Comparison of ENCODE assay signal across 8 cellular contexts in the genomic region with DNA sequence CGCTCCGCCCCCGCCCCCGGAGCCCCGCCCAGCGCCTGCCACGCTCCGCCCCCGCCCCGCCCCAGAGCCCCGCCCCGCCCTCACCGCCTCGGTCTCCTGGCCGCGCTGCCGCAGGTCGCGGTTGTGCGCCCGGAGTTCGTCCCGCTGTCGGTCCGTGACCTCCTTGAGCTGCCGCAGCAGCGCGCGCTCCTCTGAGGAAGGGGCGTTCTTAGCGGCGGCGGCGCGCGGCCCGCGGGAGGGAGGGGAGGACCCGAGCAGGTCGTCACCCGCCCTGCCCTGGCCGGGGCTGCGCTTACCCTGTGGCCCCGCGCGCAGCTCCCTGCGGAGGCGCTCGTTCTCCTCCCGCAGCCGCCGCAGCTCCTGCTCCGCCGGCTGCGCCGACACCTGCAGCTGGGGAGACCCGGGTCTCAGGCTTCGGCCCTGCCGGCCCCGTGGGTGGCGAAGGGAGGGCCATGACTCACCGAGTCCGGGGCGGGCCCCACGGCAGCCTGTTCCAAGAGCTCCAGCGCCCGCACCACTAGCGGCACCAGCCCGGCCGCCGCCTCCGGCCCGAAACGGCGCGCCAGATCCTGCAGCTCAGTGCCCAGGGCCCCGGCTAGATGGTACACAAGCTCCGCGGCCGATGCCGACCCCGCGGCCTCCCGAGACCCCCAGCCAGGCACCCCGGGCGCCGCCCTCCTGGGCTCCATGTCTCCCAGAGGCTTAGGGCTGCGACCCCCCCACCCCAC. TPM values are rescaled to one million over a fixed set of nuclear protein-coding genes. Genes with fewer than 3 reads are reported as not detected.
DNase-seq lines count a peak whose midpoint lies in the region; ATAC-seq and TF ChIP-seq lines count a peak whose summit lies in the region.

No MANE protein-coding gene starts in this region.

- H3K36me3 Mint-ChIP-seq in endodermal cell (ENCODE audit: low read depth): peaks cover 36% of the 10 kb centered on the region

- DNase-seq in NCI-H82 (lab: John Stamatoyannopoulos, UW) (peak; percentile 93), NCI-H82 treated with DMSO at 0.1 percent for 48 hours (lab: John Stamatoyannopoulos, UW; ENCODE audit: unreplicated experiment) (no peak), NCI-H226 (peak; percentile 88), endodermal cell (no peak), middle frontal gyrus (ENCODE audit: extremely low spot score, low spot score) (peak; percentile 39)
- DNase-seq in activated CD8-positive, alpha-beta memory T cell treated with anti-CD3 and anti-CD28 coated beads for 1 hour (ENCODE audit: extremely low read depth in 1 of 2, low read depth in 1 of 2): peak; percentile 50 to 65
- peak; percentile 44 to 51 for DNase-seq in stimulated activated CD8-positive, alpha-beta memory T cell treated with anti-CD3 and anti-CD28 coated beads, Interleukin-4, amount 100 ng/mL, for 1 hour (ENCODE audit: low read depth in 2 of 2, low spot score in 1 of 2)

- peak; percentile 46 for ATAC-seq in HG02938 (IDR thresholded peaks at IDR 0.05; ENCODE audit: unreplicated experiment)

- no peak overlapping the region for H3K9ac ChIP-seq in endodermal cell (ENCODE audit: extremely low read depth, low read length, poor library complexity, severe bottlenecking)

- peaks cover 9% of the 10 kb centered on the region for H3K27me3 ChIP-seq in endodermal cell (ENCODE audit: control insufficient read depth, insufficient read depth, low read length, poor library complexity, severe bottlenecking)

- H3K9me3 Mint-ChIP-seq in endodermal cell: no peaks in the 10 kb centered on the region

- H3K4me1 Mint-ChIP-seq in endodermal cell: peaks cover 14% of the 10 kb centered on the region

- H3K27ac Mint-ChIP-seq in endodermal cell: no peak overlapping the region

- peaks cover 21% of the 10 kb centered on the region for H3K27me3 Mint-ChIP-seq in endodermal cell (ENCODE audit: insufficient read depth)

- peak overlapping the region; percentile 72 for H3K4me3 ChIP-seq in endodermal cell (ENCODE audit: low read length)

- WGBS in endodermal cell (ENCODE audit: insufficient coverage in 1 of 2, insufficient read length in 1 of 2), 2 experiments: 1 to 2% methylated on average over 10 to 88 of the region's 88 CpGs

- TF ChIP-seq CTCF in endodermal cell (conservative IDR thresholded peaks at IDR 0.05): no peak

- no peaks in the 10 kb centered on the region for H3K4me1 ChIP-seq in endodermal cell (ENCODE audit: control insufficient read depth, insufficient read depth, low read length)

- H3K36me3 ChIP-seq in endodermal cell (ENCODE audit: control insufficient read depth, insufficient read depth, low read length): peaks cover 38% of the 10 kb centered on the region

- H3K9me3 ChIP-seq in endodermal cell (ENCODE audit: control insufficient read depth, low read length): no peaks in the 10 kb centered on the region

- peak overlapping the region; percentile 52 for H3K4me3 Mint-ChIP-seq in endodermal cell

- peak overlapping the region; percentile 60 for H3K27ac ChIP-seq in endodermal cell (ENCODE audit: low read depth, low read length)

RNA-seq across cellular contexts. Expression of a gene that starts 0.4 kb away (rescaled TPM):
- 1 to 10 TPM; 1.1 to 3.1 TPM for total RNA-seq in endodermal cell
- 3.6 TPM for polyA plus RNA-seq in endodermal cell (2013, experiment 1 of 2)
- 2.6 TPM for polyA plus RNA-seq in endodermal cell (2013, experiment 2 of 2)

RNA-seq across cellular contexts. Expression of a gene that starts 3.7 kb away (rescaled TPM):
- under 1 TPM; 0.75 to 0.89 TPM for total RNA-seq in endodermal cell
- polyA plus RNA-seq in endodermal cell (2013, experiment 1 of 2): 0.96 TPM
- polyA plus RNA-seq in endodermal cell (2013, experiment 2 of 2): 1.2 TPM

RNA-seq across cellular contexts. Expression of a gene that starts 20.6 kb away (rescaled TPM):
- 10 to 100 TPM; 14.0 to 18.6 TPM for total RNA-seq in endodermal cell
- 11.6 TPM for polyA plus RNA-seq in endodermal cell (2013, experiment 1 of 2)
- 10.1 TPM for polyA plus RNA-seq in endodermal cell (2013, experiment 2 of 2)

RNA-seq across cellular contexts. Expression of a gene that starts 35.4 kb away (rescaled TPM):
- total RNA-seq in endodermal cell: 100 to 1,000 TPM; 298 to 375 TPM
- 230 TPM for polyA plus RNA-seq in endodermal cell (2013, experiment 1 of 2)
- 223 TPM for polyA plus RNA-seq in endodermal cell (2013, experiment 2 of 2)

Comparison
In these comparisons a context has a peak if more than half of its experiments do, and no peak if none do; other contexts are left out.
1. DNase-seq: peak in NCI-H82 (single experiment), NCI-H226 (single experiment), activated CD8-positive, alpha-beta memory T cell treated with anti-CD3 and anti-CD28 coated beads for 1 hour (2 of 2), middle frontal gyrus (single experiment) and stimulated activated CD8-positive, alpha-beta memory T cell treated with anti-CD3 and anti-CD28 coated beads, Interleukin-4, amount 100 ng/mL, for 1 hour (2 of 2); none in NCI-H82 treated with DMSO at 0.1 percent for 48 hours (single experiment) and endodermal cell (single experiment).